26 cellular contexts compared by ENCODE assay signal in the genomic region with DNA sequence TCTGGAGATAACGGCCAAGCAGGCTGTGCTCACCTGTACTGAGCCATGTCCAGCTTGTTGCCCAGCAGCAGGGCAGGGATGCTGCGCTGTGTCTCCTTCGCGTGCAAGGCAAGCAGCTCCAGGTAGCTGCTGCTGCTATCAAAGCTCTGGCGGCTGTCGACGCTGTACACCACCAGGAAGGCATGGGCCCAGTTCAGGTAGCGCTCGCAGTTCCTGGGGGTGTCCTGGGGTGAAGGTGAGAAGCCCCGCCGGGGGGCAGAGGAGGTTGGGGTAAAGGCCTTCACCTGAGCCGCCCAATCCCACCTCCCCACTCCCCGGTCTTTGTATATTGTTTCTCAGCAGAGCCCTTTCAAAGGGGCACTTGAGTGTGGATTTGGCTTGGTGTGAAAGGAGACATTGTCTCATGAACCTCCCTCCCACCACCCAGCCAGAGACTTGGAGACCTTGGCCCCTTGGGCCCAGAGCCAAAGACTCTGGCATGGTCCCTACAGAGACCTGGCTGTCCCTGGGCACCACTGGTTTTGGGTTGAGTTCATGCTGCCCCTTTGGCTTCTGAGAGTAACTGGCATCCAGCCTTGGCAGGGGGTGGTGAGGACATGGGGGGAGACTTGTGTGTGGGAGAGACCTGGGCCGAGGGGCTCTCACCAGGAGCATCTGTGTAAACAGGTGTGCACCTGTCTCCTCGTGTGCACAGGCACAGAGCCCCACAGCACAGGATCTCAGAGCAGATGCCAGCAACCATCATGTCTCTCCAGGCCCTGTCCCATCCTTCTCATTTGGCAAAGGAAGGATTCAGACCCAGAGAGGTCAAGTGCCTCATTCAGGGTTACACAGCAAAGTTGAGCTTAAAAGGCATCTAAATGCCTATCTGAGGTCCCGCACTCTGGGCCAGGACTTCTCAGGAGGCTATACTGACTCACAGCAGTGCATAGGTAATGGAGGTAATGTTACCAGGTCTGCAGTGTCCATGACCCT. TPM values are rescaled to one million over a fixed set of nuclear protein-coding genes. Genes with fewer than 3 reads are reported as not detected.
A peak's percentile ranks its signal among the peaks of the same experiment; 100 is the strongest.
DNase-seq lines count a peak whose midpoint lies in the region; ATAC-seq and TF ChIP-seq lines count a peak whose summit lies in the region.
"Had no signal": no experiment of that assay in that cellular context is flagged by ENCODE, and none has a peak within 500 bp of the region (broad histone marks: within the 10 kb centered on the region; RNA-seq: fewer than 3 reads in every experiment).

No MANE protein-coding gene starts in this region.

- H3K4me2 ChIP-seq in mesenchymal stem cell (ENCODE audit: low read length, poor library complexity, severe bottlenecking): no peak overlapping the region

- H3K18ac ChIP-seq in mesenchymal stem cell (ENCODE audit: low read depth in 1 of 2, low read length in 2 of 2): no peak overlapping the region

- peak; percentile 14 for DNase-seq in H7
- no peak for DNase-seq in ascending aorta (ENCODE audit: low spot score in 2 of 2)
- no peak for DNase-seq in mesenchymal stem cell
- DNase-seq in tibial artery: peak in 1 of 2 donors; percentile 64
- DNase-seq in COLO829 (ENCODE audit: low spot score): no peak
- no peak for DNase-seq in Peyer's patch
- DNase-seq: activated CD8-positive, alpha-beta memory T cell treated with anti-CD3 and anti-CD28 coated beads, Interleukin-2, amount 10 ng/mL, durations not matched to agents 7 days and 5 days; activated naive CD4-positive, alpha-beta T cell; activated T-cell treated with anti-CD3 and anti-CD28 coated beads, Interleukin-2, amount 50 U/mL, for 48 hours; brain microvascular endothelial cell; DMS 273 treated with DMSO at 0.1 percent for 48 hours; effector CD4-positive, alpha-beta T cell; GOT3; kidney; NCI-H1048; NCI-H187 treated with DMSO at 0.1 percent for 48 hours; NCI-H2171 treated with DMSO at 0.1 percent for 48 hours; NCI-H524 treated with DMSO at 0.1 percent for 48 hours; SIG-M5; stimulated activated naive CD4-positive, alpha-beta T cell treated with Interleukin-2 at 50 U/mL for 16 hours; thyroid gland had no signal

- H2BK15ac ChIP-seq in mesenchymal stem cell (ENCODE audit: low read depth, poor library complexity, severe bottlenecking): no peak overlapping the region

- H3K4me3 ChIP-seq in H7 (ENCODE audit: insufficient read depth, low read depth, low read length) (no peak overlapping the region), ascending aorta (peak overlapping the region in 1 of 2 donors; percentile 2), mesenchymal stem cell (ENCODE audit: insufficient read depth in 1 of 2, low read depth in 1 of 2, low read length in 2 of 2) (no peak overlapping the region), tibial artery (peak overlapping the region in 1 of 2 donors; percentile 7), Peyer's patch (no peak overlapping the region)
- H3K4me3 ChIP-seq: thyroid gland had no signal

- H3K9me3 ChIP-seq in ascending aorta (no peaks in the 10 kb centered on the region), mesenchymal stem cell (ENCODE audit: control insufficient read depth, low read length) (peaks cover 7% of the 10 kb centered on the region), tibial artery (no peaks in the 10 kb centered on the region), Peyer's patch (no peaks in the 10 kb centered on the region)
- H3K9me3 ChIP-seq: neutrophil, thyroid gland had no signal

- 92% methylated on average over 13 of the region's 16 CpGs for WGBS in mesenchymal stem cell

- H3K27ac ChIP-seq in ascending aorta: peak overlapping the region; percentile 97
- H3K27ac ChIP-seq in mesenchymal stem cell (ENCODE audit: low read length, poor library complexity, severe bottlenecking): no peak overlapping the region
- H3K27ac ChIP-seq in tibial artery: peak overlapping the region; percentile 95 to 99
- no peak overlapping the region for H3K27ac ChIP-seq in Peyer's patch
- H3K27ac ChIP-seq: brain microvascular endothelial cell, neutrophil, thyroid gland had no signal

- no peak overlapping the region for H4K8ac ChIP-seq in mesenchymal stem cell (ENCODE audit: low read length)

- no peak for TF ChIP-seq CTCF in ascending aorta (IDR thresholded peaks at IDR 0.05)
- no peak for TF ChIP-seq CTCF in tibial artery (IDR thresholded peaks at IDR 0.05)
- no peak for TF ChIP-seq CTCF in Peyer's patch (IDR thresholded peaks at IDR 0.05)

- no peaks in the 10 kb centered on the region for H3K79me1 ChIP-seq in mesenchymal stem cell (replicated peaks; ENCODE audit: low read length, poor library complexity, severe bottlenecking)

- no peak for TF ChIP-seq POLR2A in Peyer's patch (IDR thresholded peaks at IDR 0.05)

- H4K91ac ChIP-seq in mesenchymal stem cell (ENCODE audit: low read length): peak overlapping the region; percentile 12

- peak overlapping the region in 1 of 2 experiments; percentile 38 for H3K4ac ChIP-seq in mesenchymal stem cell (ENCODE audit: low read depth in 1 of 2, low read length in 2 of 2)

- H2BK5ac ChIP-seq in mesenchymal stem cell (ENCODE audit: low read depth, low read length, poor library complexity, severe bottlenecking): no peak overlapping the region

- peaks cover 28 to 86% of the 10 kb centered on the region in 2 donors for H3K4me1 ChIP-seq in ascending aorta
- peaks cover 29% of the 10 kb centered on the region for H3K4me1 ChIP-seq in mesenchymal stem cell (ENCODE audit: control insufficient read depth, insufficient read depth, low read depth, low read length)
- H3K4me1 ChIP-seq in tibial artery: peaks cover 0 to 100% (median 85%) of the 10 kb centered on the region in 4 donors
- peaks cover 4 to 43% (median 6%) of the 10 kb centered on the region in 4 donors for H3K4me1 ChIP-seq in Peyer's patch

- H3K9ac ChIP-seq in mesenchymal stem cell (ENCODE audit: low read length): no peak overlapping the region

- H2AK5ac ChIP-seq in mesenchymal stem cell (ENCODE audit: low read length, severe bottlenecking): peak overlapping the region; percentile 7

- no peak overlapping the region for H2BK120ac ChIP-seq in mesenchymal stem cell (ENCODE audit: low read depth, low read length)

- H3K14ac ChIP-seq in mesenchymal stem cell (ENCODE audit: low read length in 2 of 2): no peak overlapping the region

- H2BK12ac ChIP-seq in mesenchymal stem cell (ENCODE audit: low read length in 2 of 2): no peak overlapping the region

- H3K36me3 ChIP-seq in H7 (replicated peaks; ENCODE audit: control insufficient read depth, insufficient read depth, low read length) (peaks cover 3% of the 10 kb centered on the region), ascending aorta (peaks cover 50 to 61% of the 10 kb centered on the region in 2 donors), mesenchymal stem cell (ENCODE audit: control insufficient read depth in 1 of 2, insufficient read depth in 2 of 2, low read depth in 1 of 2, low read length in 2 of 2) (no peaks in the 10 kb centered on the region), tibial artery (peaks cover 50 to 54% (median 50%) of the 10 kb centered on the region in 3 donors), Peyer's patch (peaks cover 0 to 6% (median 0%) of the 10 kb centered on the region in 3 donors)
- H3K36me3 ChIP-seq: brain microvascular endothelial cell, neutrophil, thyroid gland had no signal

- no peak overlapping the region for H3K23ac ChIP-seq in mesenchymal stem cell (ENCODE audit: low read length in 2 of 2)

- no peak for ATAC-seq in HG03520 (IDR thresholded peaks at IDR 0.05; ENCODE audit: unreplicated experiment)
- ATAC-seq: activated CD8-positive, alpha-beta memory T cell treated with anti-CD3 and anti-CD28 coated beads, Interleukin-2, amount 10 ng/mL, durations not matched to agents 7 days and 5 days; Panc1; WTC11 had no signal

- no peaks in the 10 kb centered on the region for H3K27me3 ChIP-seq in H7 (ENCODE audit: control insufficient read depth, insufficient read depth, low read length)
- no peaks in the 10 kb centered on the region for H3K27me3 ChIP-seq in ascending aorta
- peaks cover 38 to 68% of the 10 kb centered on the region in 2 experiments for H3K27me3 ChIP-seq in mesenchymal stem cell (ENCODE audit: control insufficient read depth in 1 of 2, insufficient read depth in 1 of 2, low read length in 2 of 2)
- H3K27me3 ChIP-seq in tibial artery: no peaks in the 10 kb centered on the region
- H3K27me3 ChIP-seq in Peyer's patch: no peaks in the 10 kb centered on the region
- H3K27me3 ChIP-seq: brain microvascular endothelial cell, thyroid gland had no signal

- no peak overlapping the region for H2AFZ ChIP-seq in mesenchymal stem cell (ENCODE audit: low read depth, low read length)

- intact Hi-C loops in ascending aorta (cut with DNase I): no loop called here
- intact Hi-C loops in tibial artery (cut with DNase I; ENCODE audit: low total_unique reads): no loop called here

RNA-seq across cellular contexts. Expression of gene RASL12, which starts 9.1 kb away (rescaled TPM):
- total RNA-seq in H7 (2014; rRNA removed; shearing (Covaris generic)): 20.9 and 22.1 TPM in 2 replicates
- 187 TPM for total RNA-seq in ascending aorta
- 3.3 TPM for polyA plus RNA-seq in mesenchymal stem cell (2013, experiment 1 of 2)
- polyA plus RNA-seq in mesenchymal stem cell (2013, experiment 2 of 2): 2.9 TPM
- total RNA-seq in Peyer's patch: 10 to 100 TPM in 2 of 4 donors, 1 to 10 TPM in 2; 5.1 to 23.1 (median 8.5) TPM
- total RNA-seq: activated CD8-positive, alpha-beta memory T cell treated with anti-CD3 and anti-CD28 coated beads, Interleukin-2, amount 10 ng/mL, durations not matched to agents 7 days and 5 days; pulmonary artery endothelial cell had no signal

RNA-seq across cellular contexts. Expression of gene SLC51B, which starts 13.5 kb away (rescaled TPM):
- total RNA-seq in H7 (2014; rRNA removed; shearing (Covaris generic)): not detected in 2 replicates
- total RNA-seq in ascending aorta: not detected
- polyA plus RNA-seq in mesenchymal stem cell (2013, experiment 1 of 2): 0.91 TPM
- 1.2 TPM for polyA plus RNA-seq in mesenchymal stem cell (2013, experiment 2 of 2)
- 100 to 1,000 TPM in 3 of 4 donors, 1 to 10 TPM in 1; 4.1 to 374 (median 196) TPM for total RNA-seq in Peyer's patch
- total RNA-seq: activated CD8-positive, alpha-beta memory T cell treated with anti-CD3 and anti-CD28 coated beads, Interleukin-2, amount 10 ng/mL, durations not matched to agents 7 days and 5 days; pulmonary artery endothelial cell; thyroid gland; WTC11 had no signal

RNA-seq across cellular contexts. Expression of gene KBTBD13, which starts 17.9 kb away (rescaled TPM):
- total RNA-seq in H7 (2014; rRNA removed; shearing (Covaris generic)): 0.17 TPM in 1 of 2 replicates, not detected in the other
- total RNA-seq in ascending aorta (0.21 TPM), Peyer's patch (under 1 TPM in 1 of 4 donors, not detected in 3; 0.38 TPM)
- polyA plus RNA-seq in mesenchymal stem cell (2013, experiment 1 of 2): 0.01 TPM
- polyA plus RNA-seq in mesenchymal stem cell (2013, experiment 2 of 2): 0.01 TPM
- total RNA-seq: activated CD8-positive, alpha-beta memory T cell treated with anti-CD3 and anti-CD28 coated beads, Interleukin-2, amount 10 ng/mL, durations not matched to agents 7 days and 5 days; pulmonary artery endothelial cell; thyroid gland; WTC11 had no signal

RNA-seq across cellular contexts. Expression of gene MTFMT, which starts 29.2 kb away (rescaled TPM):
- total RNA-seq in H7 (2014; rRNA removed; shearing (Covaris generic)): 28.2 and 32.3 TPM in 2 replicates
- 54.7 TPM for total RNA-seq in ascending aorta
- polyA plus RNA-seq in mesenchymal stem cell (2013, experiment 1 of 2): 10.6 TPM
- 10.0 TPM for polyA plus RNA-seq in mesenchymal stem cell (2013, experiment 2 of 2)
- 10 to 100 TPM; 22.3 to 39.9 (median 36.9) TPM for total RNA-seq in Peyer's patch

RNA-seq across cellular contexts. Expression of gene UBAP1L, which starts 56.3 kb away (rescaled TPM):
- total RNA-seq in H7 (2014; rRNA removed; shearing (Covaris generic)): 0.14 and 1.6 TPM in 2 replicates
- total RNA-seq in ascending aorta (10.9 TPM), Peyer's patch (1 to 10 TPM; 3.0 to 8.7 (median 5.5) TPM)
- polyA plus RNA-seq in mesenchymal stem cell (2013, experiment 1 of 2): 0.64 TPM
- 0.53 TPM for polyA plus RNA-seq in mesenchymal stem cell (2013, experiment 2 of 2)

Comparison
In these comparisons a context has a peak if more than half of its experiments do, and no peak if none do; other contexts are left out.
1. H3K27ac ChIP-seq: peak in ascending aorta (2 of 2) and tibial artery (2 of 2); none in mesenchymal stem cell (single experiment) and Peyer's patch (0 of 4).